Comparison of ENCODE assay signal across 15 cellular contexts in the genomic region with DNA sequence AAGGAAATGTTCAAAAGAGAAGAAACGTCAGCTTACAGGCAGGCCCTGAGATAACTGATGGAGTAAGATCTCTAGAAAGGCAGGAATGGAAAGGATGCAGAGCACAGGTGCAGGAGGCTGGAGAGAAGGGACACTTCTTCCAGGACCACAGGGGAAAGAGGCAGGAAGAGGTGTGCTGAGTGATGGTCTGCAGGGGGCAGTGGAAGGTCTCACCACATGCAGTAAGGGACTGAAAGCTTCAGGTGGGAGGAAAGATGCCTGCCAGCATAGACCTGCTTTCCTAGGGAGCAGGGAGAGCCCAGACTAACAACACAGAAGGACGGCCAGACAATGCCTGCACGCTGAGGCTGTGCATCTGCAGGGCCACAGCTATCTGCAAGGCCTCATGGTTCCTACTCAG.
A peak's percentile ranks its signal among the peaks of the same experiment; 100 is the strongest.
DNase-seq lines count a peak whose midpoint lies in the region; ATAC-seq, FAIRE-seq and TF ChIP-seq lines count a peak whose summit lies in the region.
"Had no signal": no experiment of that assay in that cellular context is flagged by ENCODE, and none has a peak within 500 bp of the region (broad histone marks: within the 10 kb centered on the region; RNA-seq: fewer than 3 reads in every experiment).

No MANE protein-coding gene starts in this region.

- H3K27me3 ChIP-seq in H7 (ENCODE audit: control insufficient read depth, insufficient read depth, low read length) (no peaks in the 10 kb centered on the region), bronchial epithelial cell (ENCODE audit: control insufficient read depth, insufficient read depth, low read length) (no peaks in the 10 kb centered on the region)
- H3K27me3 ChIP-seq: BLaER1 treated with 17β-estradiol and CSF1 and Interleukin-3, amounts not matched to agents 10 nM and 100 nM had no signal

- peaks cover 6 to 13% of the 10 kb centered on the region in 2 donors for H3K4me1 ChIP-seq in kidney (ENCODE audit: control insufficient read depth in 1 of 2, insufficient read depth in 1 of 2, low read depth in 1 of 2, low read length in 2 of 2)

- H3K36me3 Mint-ChIP-seq in T-cell: no peaks in the 10 kb centered on the region
- H3K36me3 Mint-ChIP-seq: CD4-positive, CD25-positive, alpha-beta regulatory T cell had no signal

- H3K36me3 ChIP-seq in H7 (replicated peaks; ENCODE audit: control insufficient read depth, insufficient read depth, low read length): no peaks in the 10 kb centered on the region
- no peaks in the 10 kb centered on the region for H3K36me3 ChIP-seq in bronchial epithelial cell (ENCODE audit: control insufficient read depth, insufficient read depth, low read length)
- peaks cover 0 to 2% of the 10 kb centered on the region in 2 donors for H3K36me3 ChIP-seq in kidney (ENCODE audit: control insufficient read depth in 1 of 2, insufficient read depth in 2 of 2, low read length in 2 of 2)

- FAIRE-seq in bronchial epithelial cell (lab: Jason Lieb, UNC) (peak; percentile 60), kidney (lab: Jason Lieb, UNC) (no peak)
- FAIRE-seq: G401.6, GM12891, GM19239 had no signal

- H3K9me3 ChIP-seq in kidney (ENCODE audit: control insufficient read depth in 1 of 2, low read length in 2 of 2): peaks cover 0 to 11% of the 10 kb centered on the region in 2 donors

- no peak overlapping the region for H3K4me3 ChIP-seq in H7 (ENCODE audit: insufficient read depth, low read depth, low read length)
- H3K4me3 ChIP-seq in bronchial epithelial cell (ENCODE audit: low read depth, low read length): no peak overlapping the region
- H3K4me3 ChIP-seq in kidney (ENCODE audit: low read length in 2 of 2): no peak overlapping the region
- H3K4me3 ChIP-seq: BLaER1 treated with 17β-estradiol and CSF1 and Interleukin-3, amounts not matched to agents 10 nM and 100 nM had no signal

- intact Hi-C loops in kidney (cut with DNase I): no loop called here

- POLR2A ChIA-PET in T-cell (lab: Charles Lee): no interaction called here

- peaks cover 15 to 37% (median 25%) of the 10 kb centered on the region in 3 donors for H3K9me3 Mint-ChIP-seq in T-cell

- no peak overlapping the region for H3K27ac Mint-ChIP-seq in T-cell

- no peak overlapping the region for H3K27ac ChIP-seq in kidney (ENCODE audit: low read depth in 2 of 2, low read length in 2 of 2)
- H3K27ac ChIP-seq: BLaER1 treated with 17β-estradiol and CSF1 and Interleukin-3, amounts not matched to agents 10 nM and 100 nM had no signal

- ATAC-seq in T-cell (replicated peaks in 1 of 4): no peak

- H3K4me1 Mint-ChIP-seq in T-cell: no peaks in the 10 kb centered on the region
- H3K4me1 Mint-ChIP-seq: CD4-positive, CD25-positive, alpha-beta regulatory T cell had no signal

- no peak overlapping the region for H3K4me3 Mint-ChIP-seq in T-cell
- H3K4me3 Mint-ChIP-seq: CD4-positive, CD25-positive, alpha-beta regulatory T cell had no signal

- TF ChIP-seq CTCF in bronchial epithelial cell (IDR thresholded peaks at IDR 0.05; ENCODE audit: insufficient read depth, low read length, severe bottlenecking): no peak
- no peak for TF ChIP-seq CTCF in kidney (IDR thresholded peaks at IDR 0.05; ENCODE audit: borderline replicate concordance, extremely low read depth, insufficient read depth)

- DNase-seq in ELF-1 (ENCODE audit: low read depth, low spot score) (peak; percentile 20), H7 (peak; percentile 54), bronchial epithelial cell (ENCODE audit: low read depth) (no peak), iPS-NIHi7 (ENCODE audit: extremely low spot score) (peak; percentile 71), T-cell (no peak), NCI-H1694 (lab: John Stamatoyannopoulos, UW) (no peak), T-helper 1 cell (no peak), kidney (no peak)
- DNase-seq: ACHN; CD4-positive, CD25-positive, alpha-beta regulatory T cell; DMS79 had no signal

- CTCF ChIA-PET in T-cell (lab: Charles Lee): no interaction called here

- H3K9ac ChIP-seq in kidney (ENCODE audit: low read length in 2 of 2): no peak overlapping the region
- H3K9ac ChIP-seq: BLaER1 treated with 17β-estradiol and CSF1 and Interleukin-3, amounts not matched to agents 10 nM and 100 nM had no signal

- H3K27me3 Mint-ChIP-seq in T-cell: peaks cover 0 to 4% of the 10 kb centered on the region in 2 donors
- H3K27me3 Mint-ChIP-seq: CD4-positive, CD25-positive, alpha-beta regulatory T cell had no signal

Comparison
In these comparisons a context has a peak if more than half of its experiments do, and no peak if none do; other contexts are left out.
1. DNase-seq: peak in ELF-1 (single experiment), H7 (single experiment) and iPS-NIHi7 (single experiment); none in bronchial epithelial cell (single experiment), T-cell (0 of 34), NCI-H1694 (single experiment), T-helper 1 cell (0 of 5) and kidney (single experiment).